Comparison of ENCODE assay signal across 7 cellular contexts in genomic region chr5:129771058-129771838, GRCh38. TPM values are rescaled to one million over a fixed set of nuclear protein-coding genes. Genes with fewer than 3 reads are reported as not detected.
A peak's percentile ranks its signal among the peaks of the same experiment; 100 is the strongest.
DNase-seq lines count a peak whose midpoint lies in the region; ATAC-seq and TF ChIP-seq lines count a peak whose summit lies in the region.

No MANE protein-coding gene starts in this region.

- CTCF ChIA-PET in SK-N-SH (lab: Yijun Ruan, JAX) = interaction anchor here (0.7 to 8.4 kb wide), 34 partner anchors 8 to 1338 kb away, joined by 3 to 93 read pairs (median 4); partner anchors contain the start of genes ISOC1 and MINAR2

- no peak overlapping the region for H2AFZ ChIP-seq in SK-N-SH (ENCODE audit: low read depth)

- H3F3A ChIP-seq in SK-N-SH (replicated peaks; ENCODE audit: insufficient read depth) = no peaks in the 10 kb centered on the region

- peak; percentile 83 for TF ChIP-seq CTCF in SK-N-SH (IDR thresholded peaks at IDR 0.05)
- peak; percentile 87 for TF ChIP-seq CTCF in astrocyte of the spinal cord (IDR thresholded peaks at IDR 0.05; ENCODE audit: low read depth, low read length)

- H3K36me3 ChIP-seq in SK-N-SH (replicated peaks in 1 of 2; ENCODE audit: control insufficient read depth in 1 of 2, insufficient read depth in 2 of 2, low read length in 1 of 2) (no peaks in the 10 kb centered on the region), iPS DF 6.9 (ENCODE audit: control insufficient read depth, insufficient read depth, low read length) (no peaks in the 10 kb centered on the region)

- H3K4me1 ChIP-seq in SK-N-SH (ENCODE audit: control insufficient read depth in 1 of 2, insufficient read depth in 2 of 2, low read depth in 1 of 2, low read length in 1 of 2) (no peaks in the 10 kb centered on the region), iPS DF 6.9 (ENCODE audit: control insufficient read depth, insufficient read depth, low read length) (no peaks in the 10 kb centered on the region; the same call in 1 of the 2 replicates)

- TF ChIP-seq EP300 in SK-N-SH (IDR thresholded peaks at IDR 0.05; ENCODE audit: borderline replicate concordance in 1 of 2, low read depth in 1 of 2, low read length in 1 of 2) = no peak

- POLR2A ChIA-PET in SK-N-SH (lab: Yijun Ruan, JAX) = no interaction called here

- in situ Hi-C loops in astrocyte of the spinal cord (cut with HindIII; ENCODE audit: low sequenced_read_pairs) = no loop called here

- 1% methylated on average over 9 of the region's 9 CpGs for WGBS in SK-N-SH (ENCODE audit: low lambda C conversion rate)
- no CpG with 5 or more reads among the region's 9 CpGs for WGBS in iPS DF 6.9 (ENCODE audit: insufficient coverage, insufficient read length)

- H3K9me3 ChIP-seq in SK-N-SH (no peaks in the 10 kb centered on the region), iPS DF 6.9 (ENCODE audit: control insufficient read depth, insufficient read depth, low read length) (no peaks in the 10 kb centered on the region)

- H3K27ac ChIP-seq in SK-N-SH (ENCODE audit: low read depth in 2 of 2, low read length in 1 of 2) (no peak overlapping the region), iPS DF 6.9 (ENCODE audit: low read length) (no peak overlapping the region)

- no peaks in the 10 kb centered on the region for H4K20me1 ChIP-seq in SK-N-SH (ENCODE audit: insufficient read depth)

- no peaks in the 10 kb centered on the region for H3K9me2 ChIP-seq in SK-N-SH

- H3K4me3 ChIP-seq in SK-N-SH (ENCODE audit: low read depth in 2 of 2, low read length in 1 of 2) (peak overlapping the region in 1 of 2 experiments; percentile 8; a peak in 1 of 4 replicates), astrocyte of the spinal cord (ENCODE audit: low read depth, low read length) (no peak overlapping the region), iPS DF 6.9 (ENCODE audit: low read length) (no peak overlapping the region)

- peak overlapping the region; percentile 41 for H3K4me2 ChIP-seq in SK-N-SH

- DNase-seq in GM04503 (ENCODE audit: low read depth) = peak; percentile 11
- peak; percentile 12 for DNase-seq in HuH-7.5 (ENCODE audit: low spot score)
- DNase-seq in SK-N-SH = peak; percentile 27
- peak; percentile 57 for DNase-seq in astrocyte of the spinal cord (ENCODE audit: low read depth, low spot score)
- peak; percentile 33 for DNase-seq in iPS DF 6.9 (ENCODE audit: low read depth, low spot score)
- DNase-seq in stimulated activated CD4-positive, alpha-beta T cell treated with anti-CD3 and anti-CD28 coated beads, Interleukin-2, amount 100 ng/mL, for 24 hours = peak; percentile 36 to 44

- peak; percentile 54 for ATAC-seq in GM21447 (IDR thresholded peaks at IDR 0.05; ENCODE audit: unreplicated experiment)

- H3K79me2 ChIP-seq in SK-N-SH (ENCODE audit: insufficient read depth) = no peaks in the 10 kb centered on the region

- H3K27me3 ChIP-seq in SK-N-SH (ENCODE audit: insufficient read depth) = peaks cover 2% of the 10 kb centered on the region
- no peaks in the 10 kb centered on the region for H3K27me3 ChIP-seq in iPS DF 6.9 (ENCODE audit: control insufficient read depth, insufficient read depth, low read length)

- TF ChIP-seq RAD21 in SK-N-SH (IDR thresholded peaks at IDR 0.05; ENCODE audit: low read length) = peak; percentile 76

- H3K9ac ChIP-seq in SK-N-SH = no peak overlapping the region

TF ChIP-seq in SK-N-SH, 30 proteins besides CTCF, POLR2A, EP300 and RAD21:
- TF ChIP-seq IRF3 (IDR thresholded peaks at IDR 0.05; ENCODE audit: low read depth, low read length) (no peak), SMC3 (IDR thresholded peaks at IDR 0.05; ENCODE audit: low read depth, low read length) (peak; percentile 63)

RNA-seq across cellular contexts. Expression of gene MINAR2, which starts 23.4 kb away (rescaled TPM):
- polyA plus RNA-seq in SK-N-SH (2012; rRNA removed) = not detected in 2 replicates
- polyA plus RNA-seq in SK-N-SH (2012; cell fraction: cytosol; rRNA removed) = not detected in 2 replicates
- polyA plus RNA-seq in SK-N-SH (2012; cell fraction: nucleus; rRNA removed) = not detected in 2 replicates
